ENCODE assay signal across 1 cellular context in the genomic region with DNA sequence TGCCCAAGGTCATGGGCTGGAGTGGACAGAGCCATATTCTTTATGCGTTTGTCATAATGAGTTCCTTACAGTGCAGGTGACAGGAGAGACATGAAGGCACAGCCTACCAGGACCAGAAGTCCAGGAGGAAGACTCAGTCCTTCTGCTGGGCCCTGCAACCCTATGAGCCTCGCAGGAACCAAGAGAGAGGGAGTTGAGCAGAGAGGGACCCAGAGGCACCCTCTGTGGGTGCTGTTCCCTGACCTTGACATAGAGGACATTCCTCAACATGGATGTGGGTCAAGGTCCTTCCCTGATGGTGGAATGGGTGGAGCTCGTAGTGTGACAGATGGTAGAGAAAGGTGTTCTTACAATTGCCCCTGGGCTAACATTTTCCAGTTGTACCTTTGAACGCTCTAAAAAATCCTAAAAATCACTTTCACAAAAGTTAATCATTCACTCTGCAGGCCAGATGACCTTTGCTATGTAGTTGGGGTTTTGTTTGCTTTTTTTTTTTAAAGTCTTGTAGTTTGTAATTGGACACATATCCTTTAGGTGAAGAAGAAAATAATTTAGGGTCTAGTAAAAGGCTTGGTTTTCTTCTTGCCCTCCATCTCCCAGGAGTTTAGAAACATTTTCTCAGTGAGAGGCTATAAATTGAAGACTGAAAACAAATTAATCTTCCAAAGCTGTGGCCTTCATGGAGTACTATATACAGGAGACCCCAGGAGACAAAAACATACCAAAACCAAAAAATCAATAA.
TF ChIP-seq lines count a peak whose summit lies in the region.

No MANE protein-coding gene starts in this region.

TF ChIP-seq in HepG2, 621 proteins besides CTCF, POLR2A, EP300 and RAD21 (continued from another document and continues in another):
- TF ChIP-seq, protein P1, sequence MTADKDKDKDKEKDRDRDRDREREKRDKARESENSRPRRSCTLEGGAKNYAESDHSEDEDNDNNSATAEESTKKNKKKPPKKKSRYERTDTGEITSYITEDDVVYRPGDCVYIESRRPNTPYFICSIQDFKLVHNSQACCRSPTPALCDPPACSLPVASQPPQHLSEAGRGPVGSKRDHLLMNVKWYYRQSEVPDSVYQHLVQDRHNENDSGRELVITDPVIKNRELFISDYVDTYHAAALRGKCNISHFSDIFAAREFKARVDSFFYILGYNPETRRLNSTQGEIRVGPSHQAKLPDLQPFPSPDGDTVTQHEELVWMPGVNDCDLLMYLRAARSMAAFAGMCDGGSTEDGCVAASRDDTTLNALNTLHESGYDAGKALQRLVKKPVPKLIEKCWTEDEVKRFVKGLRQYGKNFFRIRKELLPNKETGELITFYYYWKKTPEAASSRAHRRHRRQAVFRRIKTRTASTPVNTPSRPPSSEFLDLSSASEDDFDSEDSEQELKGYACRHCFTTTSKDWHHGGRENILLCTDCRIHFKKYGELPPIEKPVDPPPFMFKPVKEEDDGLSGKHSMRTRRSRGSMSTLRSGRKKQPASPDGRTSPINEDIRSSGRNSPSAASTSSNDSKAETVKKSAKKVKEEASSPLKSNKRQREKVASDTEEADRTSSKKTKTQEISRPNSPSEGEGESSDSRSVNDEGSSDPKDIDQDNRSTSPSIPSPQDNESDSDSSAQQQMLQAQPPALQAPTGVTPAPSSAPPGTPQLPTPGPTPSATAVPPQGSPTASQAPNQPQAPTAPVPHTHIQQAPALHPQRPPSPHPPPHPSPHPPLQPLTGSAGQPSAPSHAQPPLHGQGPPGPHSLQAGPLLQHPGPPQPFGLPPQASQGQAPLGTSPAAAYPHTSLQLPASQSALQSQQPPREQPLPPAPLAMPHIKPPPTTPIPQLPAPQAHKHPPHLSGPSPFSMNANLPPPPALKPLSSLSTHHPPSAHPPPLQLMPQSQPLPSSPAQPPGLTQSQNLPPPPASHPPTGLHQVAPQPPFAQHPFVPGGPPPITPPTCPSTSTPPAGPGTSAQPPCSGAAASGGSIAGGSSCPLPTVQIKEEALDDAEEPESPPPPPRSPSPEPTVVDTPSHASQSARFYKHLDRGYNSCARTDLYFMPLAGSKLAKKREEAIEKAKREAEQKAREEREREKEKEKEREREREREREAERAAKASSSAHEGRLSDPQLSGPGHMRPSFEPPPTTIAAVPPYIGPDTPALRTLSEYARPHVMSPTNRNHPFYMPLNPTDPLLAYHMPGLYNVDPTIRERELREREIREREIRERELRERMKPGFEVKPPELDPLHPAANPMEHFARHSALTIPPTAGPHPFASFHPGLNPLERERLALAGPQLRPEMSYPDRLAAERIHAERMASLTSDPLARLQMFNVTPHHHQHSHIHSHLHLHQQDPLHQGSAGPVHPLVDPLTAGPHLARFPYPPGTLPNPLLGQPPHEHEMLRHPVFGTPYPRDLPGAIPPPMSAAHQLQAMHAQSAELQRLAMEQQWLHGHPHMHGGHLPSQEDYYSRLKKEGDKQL (CRISPR knock-in tag; IDR thresholded peaks at IDR 0.05; ENCODE audit: low read depth): peak; percentile 44; the same call in 1 of the 2 replicates
- TF ChIP-seq, protein P2, sequence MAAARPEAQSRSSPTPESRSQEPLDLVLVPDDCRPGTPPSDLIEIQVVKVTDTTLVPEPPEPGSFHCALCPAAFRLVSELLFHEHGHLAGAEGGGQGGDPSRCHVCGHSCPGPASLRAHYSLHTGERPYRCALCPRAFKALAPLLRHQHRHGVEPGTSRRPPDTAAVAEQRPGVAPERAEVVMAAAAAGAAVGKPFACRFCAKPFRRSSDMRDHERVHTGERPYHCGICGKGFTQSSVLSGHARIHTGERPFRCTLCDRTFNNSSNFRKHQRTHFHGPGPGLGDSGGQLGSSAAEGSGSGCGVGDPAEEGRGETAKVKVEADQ (CRISPR knock-in tag; IDR thresholded peaks at IDR 0.05; ENCODE audit: borderline replicate concordance): no peak
- TF ChIP-seq FOSL2 (CRISPR knock-in tag; IDR thresholded peaks at IDR 0.05) (peak; percentile 76), ZNF292 (CRISPR knock-in tag; IDR thresholded peaks at IDR 0.05; ENCODE audit: borderline replicate concordance, low read depth) (peak; percentile 76; the same call in 1 of the 2 replicates), KLF12 (CRISPR knock-in tag; IDR thresholded peaks at IDR 0.05; ENCODE audit: borderline replicate concordance) (0 out of 2 replicates have a peak, but pooled peaks have one; percentile 29), RNF2 (conservative IDR thresholded peaks at IDR 0.05; ENCODE audit: low read depth) (no peak), ZNF496 (CRISPR knock-in tag; IDR thresholded peaks at IDR 0.05; ENCODE audit: insufficient replicate concordance) (no peak), SMYD3 (CRISPR knock-in tag; IDR thresholded peaks at IDR 0.05) (no peak), HNRNPL (IDR thresholded peaks at IDR 0.05; ENCODE audit: low read depth, low read length) (no peak), ZNF709 (CRISPR knock-in tag; IDR thresholded peaks at IDR 0.05) (no peak), NFIB (CRISPR knock-in tag; IDR thresholded peaks at IDR 0.05; ENCODE audit: borderline replicate concordance) (no peak), FOXA1 (IDR thresholded peaks at IDR 0.05) (no peak), FOXA1 (CRISPR knock-in tag; IDR thresholded peaks at IDR 0.05) (0 out of 2 replicates have a peak, but pooled peaks have one; percentile 34), ZNF24 (IDR thresholded peaks at IDR 0.05) (no peak), HCFC1 (IDR thresholded peaks at IDR 0.05; ENCODE audit: low read depth, low read length) (no peak), PBX3 (CRISPR knock-in tag; IDR thresholded peaks at IDR 0.05; ENCODE audit: borderline replicate concordance) (no peak), ZNF205 (CRISPR knock-in tag; IDR thresholded peaks at IDR 0.05) (peak; percentile 32; the same call in 1 of the 2 replicates), GRHL1 (CRISPR knock-in tag; conservative IDR thresholded peaks at IDR 0.05) (no peak), ZNF720 (CRISPR knock-in tag; IDR thresholded peaks at IDR 0.05) (no peak), TBX3 (IDR thresholded peaks at IDR 0.05; ENCODE audit: borderline replicate concordance) (peak; percentile 40; the same call in 1 of the 2 replicates), NFE2L1 (CRISPR knock-in tag; IDR thresholded peaks at IDR 0.05; ENCODE audit: borderline replicate concordance) (no peak), ZBTB14 (CRISPR knock-in tag; IDR thresholded peaks at IDR 0.05) (no peak)
- TF ChIP-seq, protein P3, sequence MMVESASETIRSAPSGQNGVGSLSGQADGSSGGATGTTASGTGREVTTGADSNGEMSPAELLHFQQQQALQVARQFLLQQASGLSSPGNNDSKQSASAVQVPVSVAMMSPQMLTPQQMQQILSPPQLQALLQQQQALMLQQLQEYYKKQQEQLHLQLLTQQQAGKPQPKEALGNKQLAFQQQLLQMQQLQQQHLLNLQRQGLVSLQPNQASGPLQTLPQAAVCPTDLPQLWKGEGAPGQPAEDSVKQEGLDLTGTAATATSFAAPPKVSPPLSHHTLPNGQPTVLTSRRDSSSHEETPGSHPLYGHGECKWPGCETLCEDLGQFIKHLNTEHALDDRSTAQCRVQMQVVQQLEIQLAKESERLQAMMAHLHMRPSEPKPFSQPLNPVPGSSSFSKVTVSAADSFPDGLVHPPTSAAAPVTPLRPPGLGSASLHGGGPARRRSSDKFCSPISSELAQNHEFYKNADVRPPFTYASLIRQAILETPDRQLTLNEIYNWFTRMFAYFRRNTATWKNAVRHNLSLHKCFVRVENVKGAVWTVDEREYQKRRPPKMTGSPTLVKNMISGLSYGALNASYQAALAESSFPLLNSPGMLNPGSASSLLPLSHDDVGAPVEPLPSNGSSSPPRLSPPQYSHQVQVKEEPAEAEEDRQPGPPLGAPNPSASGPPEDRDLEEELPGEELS (CRISPR knock-in tag; IDR thresholded peaks at IDR 0.05): peak; percentile 81
- TF ChIP-seq, protein P4, sequence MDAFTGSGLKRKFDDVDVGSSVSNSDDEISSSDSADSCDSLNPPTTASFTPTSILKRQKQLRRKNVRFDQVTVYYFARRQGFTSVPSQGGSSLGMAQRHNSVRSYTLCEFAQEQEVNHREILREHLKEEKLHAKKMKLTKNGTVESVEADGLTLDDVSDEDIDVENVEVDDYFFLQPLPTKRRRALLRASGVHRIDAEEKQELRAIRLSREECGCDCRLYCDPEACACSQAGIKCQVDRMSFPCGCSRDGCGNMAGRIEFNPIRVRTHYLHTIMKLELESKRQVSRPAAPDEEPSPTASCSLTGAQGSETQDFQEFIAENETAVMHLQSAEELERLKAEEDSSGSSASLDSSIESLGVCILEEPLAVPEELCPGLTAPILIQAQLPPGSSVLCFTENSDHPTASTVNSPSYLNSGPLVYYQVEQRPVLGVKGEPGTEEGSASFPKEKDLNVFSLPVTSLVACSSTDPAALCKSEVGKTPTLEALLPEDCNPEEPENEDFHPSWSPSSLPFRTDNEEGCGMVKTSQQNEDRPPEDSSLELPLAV (CRISPR knock-in tag; conservative IDR thresholded peaks at IDR 0.05; ENCODE audit: low read depth): no peak
- TF ChIP-seq, protein P5, sequence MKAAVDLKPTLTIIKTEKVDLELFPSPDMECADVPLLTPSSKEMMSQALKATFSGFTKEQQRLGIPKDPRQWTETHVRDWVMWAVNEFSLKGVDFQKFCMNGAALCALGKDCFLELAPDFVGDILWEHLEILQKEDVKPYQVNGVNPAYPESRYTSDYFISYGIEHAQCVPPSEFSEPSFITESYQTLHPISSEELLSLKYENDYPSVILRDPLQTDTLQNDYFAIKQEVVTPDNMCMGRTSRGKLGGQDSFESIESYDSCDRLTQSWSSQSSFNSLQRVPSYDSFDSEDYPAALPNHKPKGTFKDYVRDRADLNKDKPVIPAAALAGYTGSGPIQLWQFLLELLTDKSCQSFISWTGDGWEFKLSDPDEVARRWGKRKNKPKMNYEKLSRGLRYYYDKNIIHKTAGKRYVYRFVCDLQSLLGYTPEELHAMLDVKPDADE (CRISPR knock-in tag; IDR thresholded peaks at IDR 0.05): no peak
- TF ChIP-seq, protein P6, sequence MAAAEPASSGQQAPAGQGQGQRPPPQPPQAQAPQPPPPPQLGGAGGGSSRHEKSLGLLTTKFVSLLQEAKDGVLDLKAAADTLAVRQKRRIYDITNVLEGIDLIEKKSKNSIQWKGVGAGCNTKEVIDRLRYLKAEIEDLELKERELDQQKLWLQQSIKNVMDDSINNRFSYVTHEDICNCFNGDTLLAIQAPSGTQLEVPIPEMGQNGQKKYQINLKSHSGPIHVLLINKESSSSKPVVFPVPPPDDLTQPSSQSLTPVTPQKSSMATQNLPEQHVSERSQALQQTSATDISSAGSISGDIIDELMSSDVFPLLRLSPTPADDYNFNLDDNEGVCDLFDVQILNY (CRISPR knock-in tag; conservative IDR thresholded peaks at IDR 0.05): no peak
- TF ChIP-seq, protein P7, sequence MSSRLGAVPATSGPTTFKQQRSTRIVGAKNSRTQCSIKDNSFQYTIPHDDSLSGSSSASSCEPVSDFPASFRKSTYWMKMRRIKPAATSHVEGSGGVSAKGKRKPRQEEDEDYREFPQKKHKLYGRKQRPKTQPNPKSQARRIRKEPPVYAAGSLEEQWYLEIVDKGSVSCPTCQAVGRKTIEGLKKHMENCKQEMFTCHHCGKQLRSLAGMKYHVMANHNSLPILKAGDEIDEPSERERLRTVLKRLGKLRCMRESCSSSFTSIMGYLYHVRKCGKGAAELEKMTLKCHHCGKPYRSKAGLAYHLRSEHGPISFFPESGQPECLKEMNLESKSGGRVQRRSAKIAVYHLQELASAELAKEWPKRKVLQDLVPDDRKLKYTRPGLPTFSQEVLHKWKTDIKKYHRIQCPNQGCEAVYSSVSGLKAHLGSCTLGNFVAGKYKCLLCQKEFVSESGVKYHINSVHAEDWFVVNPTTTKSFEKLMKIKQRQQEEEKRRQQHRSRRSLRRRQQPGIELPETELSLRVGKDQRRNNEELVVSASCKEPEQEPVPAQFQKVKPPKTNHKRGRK (CRISPR knock-in tag; IDR thresholded peaks at IDR 0.05): no peak
- TF ChIP-seq, protein P8, sequence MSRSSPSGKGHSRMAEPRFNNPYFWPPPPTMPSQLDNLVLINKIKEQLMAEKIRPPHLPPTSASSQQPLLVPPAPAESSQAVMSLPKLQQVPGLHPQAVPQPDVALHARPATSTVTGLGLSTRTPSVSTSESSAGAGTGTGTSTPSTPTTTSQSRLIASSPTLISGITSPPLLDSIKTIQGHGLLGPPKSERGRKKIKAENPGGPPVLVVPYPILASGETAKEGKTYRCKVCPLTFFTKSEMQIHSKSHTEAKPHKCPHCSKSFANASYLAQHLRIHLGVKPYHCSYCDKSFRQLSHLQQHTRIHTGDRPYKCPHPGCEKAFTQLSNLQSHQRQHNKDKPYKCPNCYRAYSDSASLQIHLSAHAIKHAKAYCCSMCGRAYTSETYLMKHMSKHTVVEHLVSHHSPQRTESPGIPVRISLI (CRISPR knock-in tag; IDR thresholded peaks at IDR 0.05; ENCODE audit: borderline replicate concordance): peak; percentile 96
